In the genomic region with DNA sequence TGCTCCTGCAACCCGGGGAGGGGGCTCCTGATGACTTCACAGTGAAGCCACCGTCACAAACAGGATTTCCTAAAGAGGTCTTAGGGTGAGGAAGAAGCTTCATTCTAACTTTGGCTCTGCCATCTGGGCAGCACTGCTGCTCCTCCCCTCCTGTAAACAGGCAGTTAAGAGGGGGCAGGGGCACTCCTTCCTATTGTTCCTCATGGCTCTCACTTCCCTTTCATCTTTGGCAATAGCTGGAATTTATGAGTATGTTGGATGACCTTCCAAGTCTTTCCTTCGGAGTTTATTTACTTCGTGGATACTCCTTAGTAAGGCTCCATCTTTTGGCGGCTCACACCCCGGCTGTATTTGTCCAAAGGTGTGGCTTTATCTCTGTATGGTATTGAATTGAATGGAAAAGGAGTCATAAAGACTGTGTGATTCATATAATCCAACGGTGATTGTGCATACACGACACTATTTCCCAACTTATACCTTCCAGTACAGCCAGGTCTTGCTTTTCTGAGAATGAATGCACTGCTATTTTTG, we compare ENCODE assay signal across 8 cellular contexts. TPM values are rescaled to one million over a fixed set of nuclear protein-coding genes. Genes with fewer than 3 reads are reported as not detected.
DNase-seq lines count a peak whose midpoint lies in the region; ATAC-seq and TF ChIP-seq lines count a peak whose summit lies in the region.

No MANE protein-coding gene starts in this region.

- H3K4me2 ChIP-seq in BLaER1 (peak overlapping the region; percentile 77), Loucy (ENCODE audit: low read depth, low read length, poor library complexity, severe bottlenecking) (peak overlapping the region; percentile 32)

- H3K9ac ChIP-seq in BLaER1 (peak overlapping the region; percentile 59; the same call in 1 of the 2 replicates), Loucy (ENCODE audit: low read depth, low read length, poor library complexity, severe bottlenecking) (peak overlapping the region; percentile 38)

- no peaks in the 10 kb centered on the region for H3K9me3 Mint-ChIP-seq in activated naive CD4-positive, alpha-beta T cell treated with anti-CD3 and anti-CD28 coated beads for 36 hours
- no peaks in the 10 kb centered on the region for H3K9me3 Mint-ChIP-seq in nephron progenitor cell

- H3K79me2 ChIP-seq in Loucy (ENCODE audit: insufficient read depth, low read length): peaks cover 100% of the 10 kb centered on the region

- no peaks in the 10 kb centered on the region for H3K9me2 ChIP-seq in Loucy (replicated peaks; ENCODE audit: low read depth, low read length)

- H3K36me3 ChIP-seq in BLaER1 (peaks cover 5% of the 10 kb centered on the region; the same call in 1 of the 2 replicates), Loucy (ENCODE audit: insufficient read depth, low read length) (peaks cover 86% of the 10 kb centered on the region), right lobe of liver (no peaks in the 10 kb centered on the region)

- peaks cover 81% of the 10 kb centered on the region for H3K4me1 ChIP-seq in BLaER1
- peaks cover 75% of the 10 kb centered on the region for H3K4me1 ChIP-seq in Loucy (ENCODE audit: insufficient read depth, low read length, poor library complexity, severe bottlenecking)
- H3K4me1 ChIP-seq in right lobe of liver: no peaks in the 10 kb centered on the region

- H3K36me3 Mint-ChIP-seq in activated naive CD4-positive, alpha-beta T cell treated with anti-CD3 and anti-CD28 coated beads for 36 hours (ENCODE audit: low read depth): peaks cover 6% of the 10 kb centered on the region
- H3K36me3 Mint-ChIP-seq in nephron progenitor cell (ENCODE audit: low read depth): no peaks in the 10 kb centered on the region

- CTCF ChIA-PET in activated naive CD4-positive, alpha-beta T cell treated with anti-CD3 and anti-CD28 coated beads for 36 hours (lab: Charles Lee): interaction anchor here (0.6 to 1.7 kb wide), 4 partner anchors 14 to 187 kb away, joined by 3 to 6 read pairs (median 4); no protein-coding TSS in a partner anchor

- H3K27ac ChIP-seq in BLaER1 (peak overlapping the region; percentile 80), right lobe of liver (no peak overlapping the region)

- peaks cover 90% of the 10 kb centered on the region for H3K4me1 Mint-ChIP-seq in activated naive CD4-positive, alpha-beta T cell treated with anti-CD3 and anti-CD28 coated beads for 36 hours (ENCODE audit: low read depth)
- peaks cover 12% of the 10 kb centered on the region for H3K4me1 Mint-ChIP-seq in nephron progenitor cell

- peak overlapping the region; percentile 26 for H3K4me3 ChIP-seq in BLaER1
- H3K4me3 ChIP-seq in Loucy (ENCODE audit: low read length, poor library complexity, severe bottlenecking): no peak overlapping the region
- no peak overlapping the region for H3K4me3 ChIP-seq in right lobe of liver

- H3F3A ChIP-seq in Loucy (ENCODE audit: low read depth): 0 out of 2 replicates have a peak, but pooled peaks cover 6% of the 10 kb centered on the region

- TF ChIP-seq CTCF in Loucy (conservative IDR thresholded peaks at IDR 0.05; ENCODE audit: low read length): no peak
- no peak for TF ChIP-seq CTCF in right lobe of liver (IDR thresholded peaks at IDR 0.05)
- no peak for TF ChIP-seq CTCF in nephron progenitor cell (IDR thresholded peaks at IDR 0.05)

- DNase-seq in activated naive CD4-positive, alpha-beta T cell treated with anti-CD3 and anti-CD28 coated beads for 36 hours: peak; percentile 64
- no peak for DNase-seq in right lobe of liver
- no peak for DNase-seq in NCI-H446 (lab: John Stamatoyannopoulos, UW)
- DNase-seq in medulla oblongata (ENCODE audit: extremely low spot score): no peak
- DNase-seq in nephron progenitor cell: no peak

- no peaks in the 10 kb centered on the region for H3K27me3 Mint-ChIP-seq in activated naive CD4-positive, alpha-beta T cell treated with anti-CD3 and anti-CD28 coated beads for 36 hours (ENCODE audit: low read depth)
- no peaks in the 10 kb centered on the region for H3K27me3 Mint-ChIP-seq in nephron progenitor cell (ENCODE audit: low read depth, poor library complexity)

- ATAC-seq in right lobe of liver (peak; percentile 52 to 75 (median 64)), HG02970 (IDR thresholded peaks at IDR 0.05; ENCODE audit: low FRiP score, unreplicated experiment) (no peak)

- peak overlapping the region; percentile 88 for H3K27ac Mint-ChIP-seq in activated naive CD4-positive, alpha-beta T cell treated with anti-CD3 and anti-CD28 coated beads for 36 hours
- H3K27ac Mint-ChIP-seq in nephron progenitor cell: no peak overlapping the region

- H3K27me3 ChIP-seq in BLaER1 (no peaks in the 10 kb centered on the region), Loucy (ENCODE audit: insufficient read depth, low read length, poor library complexity, severe bottlenecking) (no peaks in the 10 kb centered on the region), right lobe of liver (no peaks in the 10 kb centered on the region)

- WGBS in right lobe of liver (ENCODE audit: insufficient coverage, low coverage, low lambda C conversion rate, missing lambda C conversion rate): 31% methylated on average over 8 of the region's 8 CpGs

- no peak overlapping the region for H2AFZ ChIP-seq in Loucy (ENCODE audit: low read length)

- no peak for TF ChIP-seq POLR2A in right lobe of liver (IDR thresholded peaks at IDR 0.05)

- H3K4me3 Mint-ChIP-seq in activated naive CD4-positive, alpha-beta T cell treated with anti-CD3 and anti-CD28 coated beads for 36 hours: no peak overlapping the region
- H3K4me3 Mint-ChIP-seq in nephron progenitor cell: no peak overlapping the region

- no peaks in the 10 kb centered on the region for H3K9me3 ChIP-seq in BLaER1
- H3K9me3 ChIP-seq in Loucy (ENCODE audit: insufficient read depth, low read depth, low read length): no peaks in the 10 kb centered on the region
- H3K9me3 ChIP-seq in right lobe of liver: no peaks in the 10 kb centered on the region

- intact Hi-C loops in activated naive CD4-positive, alpha-beta T cell treated with anti-CD3 and anti-CD28 coated beads for 36 hours (cut with micrococcal nuclease): loop anchor here (5.0 kb wide), 1 partner anchor 1357 kb away; the partner anchor contains the start of gene BET1
- intact Hi-C loops in right lobe of liver (cut with DNase I): no loop called here

- H4K20me1 ChIP-seq in BLaER1 (no peaks in the 10 kb centered on the region), Loucy (ENCODE audit: insufficient read depth, low read length, poor library complexity, severe bottlenecking) (peaks cover 30% of the 10 kb centered on the region)

RNA-seq across cellular contexts. Expression of gene FAM133B, which starts 55.4 kb away (rescaled TPM):
- 10 to 100 TPM; 21.6 to 25.3 TPM for total RNA-seq in activated naive CD4-positive, alpha-beta T cell treated with anti-CD3 and anti-CD28 coated beads for 36 hours
- total RNA-seq in right lobe of liver: 10 to 100 TPM in 3 of 6 experiments, 1 to 10 TPM in 3; 8.6 to 11.6 (median 9.7) TPM
